8 cellular contexts compared by ENCODE assay signal in genomic region chr4:6909113-6909969, GRCh38. TPM values are rescaled to one million over a fixed set of nuclear protein-coding genes. Genes with fewer than 3 reads are reported as not detected.
DNase-seq lines count a peak whose midpoint lies in the region; ATAC-seq, FAIRE-seq and TF ChIP-seq lines count a peak whose summit lies in the region.

TBC1D14 (plus strand) TSS chr4:6909826; CDS start chr4:6923390, 13,564 bp downstream.

- no peak for FAIRE-seq in A549 (lab: Jason Lieb, UNC)
- FAIRE-seq in kidney (lab: Jason Lieb, UNC), result no peak

- H3K27ac ChIP-seq in A549, result peak within 1 kb of the TSS; percentile 98 to 99
- H3K27ac ChIP-seq in kidney (ENCODE audit: low read depth in 2 of 2, low read length in 2 of 2), result peak within 1 kb of the TSS; percentile 93 to 97

- TF ChIP-seq RAD21 in A549 (conservative IDR thresholded peaks at IDR 0.05 in 1 of 2, IDR thresholded peaks at IDR 0.05 in 1 of 2), result no peak

- peak within 1 kb of the TSS; percentile 95 for H3K4me3 ChIP-seq in A549
- peak within 1 kb of the TSS; percentile 79 to 85 for H3K4me3 ChIP-seq in kidney (ENCODE audit: low read length in 2 of 2)

- peak within 1 kb of the TSS; percentile 74 to 86 for H3K9ac ChIP-seq in kidney (ENCODE audit: low read length in 2 of 2)

- no peaks in the 10 kb centered on the region for H3K9me3 ChIP-seq in A549
- H3K9me3 ChIP-seq in kidney (ENCODE audit: control insufficient read depth in 1 of 2, low read length in 2 of 2), result no peaks in the 10 kb centered on the region

- TF ChIP-seq CTCF in A549 (IDR thresholded peaks at IDR 0.05) (no peak; the same call in 2 of the 3 replicates), kidney (IDR thresholded peaks at IDR 0.05; ENCODE audit: borderline replicate concordance, extremely low read depth, insufficient read depth) (no peak)

- TF ChIP-seq EP300 in A549 (IDR thresholded peaks at IDR 0.05), result no peak

- CTCF ChIA-PET in A549 (lab: Yijun Ruan, JAX), result interaction anchor here (0.6 to 2.9 kb wide), 15 partner anchors 7 to 190 kb away, joined by 3 to 10 read pairs (median 5); partner anchors contain the start of gene TADA2B

- DNase-seq in A549 (ENCODE audit: low read depth in 1 of 2, low spot score in 1 of 2) (peak; percentile 73 to 80), NCI-H2171 (lab: John Stamatoyannopoulos, UW) (peak; percentile 71), kidney (peak; percentile 96)
- peak; percentile 72 for DNase-seq in activated CD4-positive, CD25-positive, alpha-beta regulatory T cell treated with anti-CD3 and anti-CD28 coated beads, Interleukin-2, amount 50 U/mL, for 16 hours (ENCODE audit: low read depth, low spot score)
- peak; percentile 86 for DNase-seq in central memory CD4-positive, alpha-beta T cell
- peak; percentile 91 for DNase-seq in stimulated activated CD4-positive, alpha-beta T cell treated with anti-CD3 and anti-CD28 coated beads, Interleukin-15, amount 100 ng/mL, for 24 hours

- H3K4me1 ChIP-seq in A549, result peaks cover 27% of the 10 kb centered on the region
- H3K4me1 ChIP-seq in kidney (ENCODE audit: control insufficient read depth in 1 of 2, insufficient read depth in 1 of 2, low read depth in 1 of 2, low read length in 2 of 2), result peaks cover 7 to 31% of the 10 kb centered on the region in 2 donors

- WGBS in A549 (ENCODE audit: missing lambda C conversion rate), result 0% methylated on average over 17 of the region's 108 CpGs

- peak within 1 kb of the TSS; percentile 96 for H3K4me2 ChIP-seq in A549

- intact Hi-C loops in kidney (cut with DNase I), result no loop called here

- ATAC-seq in A549, result peak; percentile 85 to 91
- peak; percentile 81 for ATAC-seq in HG03064 (IDR thresholded peaks at IDR 0.05; ENCODE audit: low read depth, unreplicated experiment)

- H3K36me3 ChIP-seq in kidney (ENCODE audit: control insufficient read depth in 1 of 2, insufficient read depth in 2 of 2, low read length in 2 of 2), result no peaks in the 10 kb centered on the region

- TF ChIP-seq POLR2A in A549 (IDR thresholded peaks at IDR 0.05; ENCODE audit: low read length) (peak; percentile 73), GM18526 (IDR thresholded peaks at IDR 0.05; ENCODE audit: extremely low read depth, insufficient read length) (peak; percentile 72)

- POLR2A ChIA-PET in A549 (lab: Yijun Ruan, JAX), result interaction anchor here (0.5 to 1.8 kb wide), 13 partner anchors 9 to 283 kb away, joined by 3 to 10 read pairs (median 4); partner anchors contain the start of genes GRPEL1 and TADA2B

TF ChIP-seq in A549, 52 proteins besides CTCF, POLR2A, EP300 and RAD21 (continues in another document):
- TF ChIP-seq ELK1 (IDR thresholded peaks at IDR 0.05; ENCODE audit: low read depth, low read length) (no peak), SREBF2 (IDR thresholded peaks at IDR 0.05) (no peak), PBX3 (IDR thresholded peaks at IDR 0.05) (no peak), TP53 (CRISPR knock-in tag; IDR thresholded peaks at IDR 0.05) (no peak), FOSB (CRISPR knock-in tag; IDR thresholded peaks at IDR 0.05) (no peak), BCL3 (IDR thresholded peaks at IDR 0.05) (peak; percentile 77; the same call in 2 of the 3 replicates), HEYL (CRISPR knock-in tag; IDR thresholded peaks at IDR 0.05) (no peak), USF2 (IDR thresholded peaks at IDR 0.05) (no peak), MAX (IDR thresholded peaks at IDR 0.05) (no peak), ZNF302 (CRISPR knock-in tag; IDR thresholded peaks at IDR 0.05) (no peak), HOXB5 (CRISPR knock-in tag; IDR thresholded peaks at IDR 0.05) (no peak), NR3C1 (IDR thresholded peaks at IDR 0.05) (no peak), POLR2AphosphoS2 (conservative IDR thresholded peaks at IDR 0.05; ENCODE audit: low read length) (no peak), HDAC2 (IDR thresholded peaks at IDR 0.05) (no peak), SMC3 (IDR thresholded peaks at IDR 0.05) (peak; percentile 22; the same call in 2 of the 3 replicates), RARB (CRISPR knock-in tag; IDR thresholded peaks at IDR 0.05) (no peak), RFX5 (IDR thresholded peaks at IDR 0.05) (no peak), ATOH8 (CRISPR knock-in tag; IDR thresholded peaks at IDR 0.05; ENCODE audit: low read depth) (no peak), RCOR1 (IDR thresholded peaks at IDR 0.05; ENCODE audit: low read depth, low read length) (no peak), TFCP2L1 (CRISPR knock-in tag; IDR thresholded peaks at IDR 0.05) (no peak), HOXB13 (CRISPR knock-in tag; IDR thresholded peaks at IDR 0.05; ENCODE audit: low read depth) (no peak), MYC (IDR thresholded peaks at IDR 0.05; ENCODE audit: borderline replicate concordance, low read length) (no peak)

RNA-seq across cellular contexts. Expression of gene TBC1D14, which starts in this region (rescaled TPM):
- polyA plus RNA-seq in A549 (2011; rRNA removed), result 35.8 and 39.0 TPM in 2 replicates
- polyA plus RNA-seq in A549 (2012; cell fraction: cytosol; rRNA removed), result 29.8 and 36.1 TPM in 2 replicates
- polyA plus RNA-seq in A549 (2012; cell fraction: nucleus; rRNA removed), result 25.3 and 31.9 TPM in 2 replicates
- polyA plus RNA-seq in A549 (2017; fragmentation: RNase III; extraction: RNeasy Plus Mini Kit Qiagen cat#74134 plus additional on column Dnase treatment), result 25.4 to 30.2 TPM (median 28.3 TPM) in 3 replicates
- polyA minus RNA-seq in A549 (2011; rRNA and poly(A)+ RNA removed), result 37.2 and 39.4 TPM in 2 replicates
- total RNA-seq in kidney, result 77.7 TPM
- polyA plus RNA-seq in kidney (ENCODE audit: insufficient read depth, low read depth, low replicate concordance), result 44.9 TPM

Comparison
In these comparisons a context has a peak if more than half of its experiments do, and no peak if none do; other contexts are left out.
1. Peak in every context shown above with its lines: DNase-seq, ATAC-seq, H3K4me3 ChIP-seq and H3K27ac ChIP-seq.